ENCODE assay signal across 25 cellular contexts in genomic region chr15:78942741-78943140, GRCh38. TPM values are rescaled to one million over a fixed set of nuclear protein-coding genes. Genes with fewer than 3 reads are reported as not detected.
DNase-seq lines count a peak whose midpoint lies in the region; ATAC-seq, FAIRE-seq and TF ChIP-seq lines count a peak whose summit lies in the region.
"Had no signal": no experiment of that assay in that cellular context is flagged by ENCODE, and none has a peak within 500 bp of the region (broad histone marks: within the 10 kb centered on the region; RNA-seq: fewer than 3 reads in every experiment).

No MANE protein-coding gene starts in this region.

- 0 out of 2 replicates have a peak overlapping the region, but pooled peaks have one; percentile 87 for H3K9ac ChIP-seq in HepG2 (ENCODE audit: insufficient read depth, low read depth, low read length)
- H3K9ac ChIP-seq: KMS-11 had no signal

- H3K4me3 Mint-ChIP-seq in T-helper 17 cell = peak overlapping the region; percentile 95
- H3K4me3 Mint-ChIP-seq: activated naive CD4-positive, alpha-beta T cell treated with anti-CD3 and anti-CD28 coated beads for 36 hours had no signal

- FAIRE-seq in HepG2 (lab: Jason Lieb, UNC) = no peak
- FAIRE-seq: A204.1 had no signal

- H3K27me3 ChIP-seq in HepG2 (ENCODE audit: control insufficient read depth in 1 of 2, insufficient read depth in 2 of 2, low read length in 2 of 2) (no peaks in the 10 kb centered on the region; a peak in 2 of 5 replicates), right lobe of liver (no peaks in the 10 kb centered on the region), lung (ENCODE audit: control insufficient read depth, insufficient read depth) (no peaks in the 10 kb centered on the region), upper lobe of right lung (no peaks in the 10 kb centered on the region)
- H3K27me3 ChIP-seq: dorsolateral prefrontal cortex, heart right ventricle had no signal

- H3K4me1 Mint-ChIP-seq in T-helper 17 cell = peaks cover 38% of the 10 kb centered on the region

- intact Hi-C loops in HepG2 (cut with micrococcal nuclease; ENCODE audit: unreplicated experiment) (loop anchor here (10.0 kb wide), 1 partner anchor 52 kb away; no protein-coding TSS in a partner anchor), right lobe of liver (cut with DNase I) (no loop called here), upper lobe of right lung (cut with DNase I) (no loop called here), head of caudate nucleus (cut with DNase I) (no loop called here)

- in situ Hi-C loops in HepG2 (cut with HindIII; ENCODE audit: extremely low pct_ligation_motif_present, low pct_unique_long_range_greater_than_20kb) = no loop called here

- no peaks in the 10 kb centered on the region for H3K27me3 Mint-ChIP-seq in T-helper 17 cell

- TF ChIP-seq CTCF in HepG2 (CRISPR knock-in tag; IDR thresholded peaks at IDR 0.05) (no peak), right lobe of liver (IDR thresholded peaks at IDR 0.05) (no peak), lung (IDR thresholded peaks at IDR 0.05; ENCODE audit: control extremely low read depth, extremely low read depth) (no peak), upper lobe of right lung (IDR thresholded peaks at IDR 0.05) (no peak), GM10266 (IDR thresholded peaks at IDR 0.05; ENCODE audit: control insufficient read depth, insufficient read depth, low read depth, missing control alignments) (no peak)

- WGBS in HepG2 (ENCODE audit: low lambda C conversion rate) = 95% methylated on average over 4 of the region's 4 CpGs
- WGBS in right lobe of liver (ENCODE audit: insufficient coverage, low coverage, low lambda C conversion rate, missing lambda C conversion rate) = 98% methylated on average over 4 of the region's 4 CpGs
- 65 to 93% methylated on average over 4 of the region's 4 CpGs for WGBS in lung, 2 donors

- no peaks in the 10 kb centered on the region for H3K36me3 Mint-ChIP-seq in T-helper 17 cell (ENCODE audit: low read depth)

- H3K4me3 ChIP-seq in HepG2 (replicated peaks in 1 of 3; ENCODE audit: insufficient read depth in 1 of 3, low read depth in 2 of 3, low read length in 3 of 3) = no peak overlapping the region
- H3K4me3 ChIP-seq in right lobe of liver = no peak overlapping the region
- peak overlapping the region; percentile 40 for H3K4me3 ChIP-seq in lung
- peak overlapping the region; percentile 85 for H3K4me3 ChIP-seq in upper lobe of right lung

- TF ChIP-seq EP300 in HepG2 (IDR thresholded peaks at IDR 0.05; ENCODE audit: low read depth in 2 of 2, low read length in 2 of 2) (no peak), HepG2 (CRISPR knock-in tag; IDR thresholded peaks at IDR 0.05; ENCODE audit: borderline replicate concordance) (no peak)

- H3K9me3 ChIP-seq in HepG2 (ENCODE audit: low read length) = no peaks in the 10 kb centered on the region
- H3K9me3 ChIP-seq in right lobe of liver = no peaks in the 10 kb centered on the region
- H3K9me3 ChIP-seq in T-helper 17 cell (ENCODE audit: control insufficient read depth, low read length, poor library complexity, severe bottlenecking) = no peaks in the 10 kb centered on the region
- peaks cover 0 to 1% of the 10 kb centered on the region in 2 donors for H3K9me3 ChIP-seq in lung (ENCODE audit: control insufficient read depth in 2 of 2, insufficient read depth in 1 of 2, low read length in 1 of 2)
- H3K9me3 ChIP-seq in upper lobe of right lung = no peaks in the 10 kb centered on the region
- H3K9me3 ChIP-seq: BE2C, heart right ventricle had no signal

- H3K36me3 ChIP-seq in HepG2 (replicated peaks in 1 of 2; ENCODE audit: control insufficient read depth in 1 of 2, insufficient read depth in 2 of 2, low read length in 2 of 2) (peaks cover 0 to 7% of the 10 kb centered on the region in 2 experiments; a peak in 1 of 5 replicates), right lobe of liver (peaks cover 0 to 11% (median 0%) of the 10 kb centered on the region in 4 donors), lung (ENCODE audit: control insufficient read depth in 2 of 2, insufficient read depth in 2 of 2, low read length in 2 of 2) (no peaks in the 10 kb centered on the region), upper lobe of right lung (no peaks in the 10 kb centered on the region)
- H3K36me3 ChIP-seq: BE2C had no signal

- TF ChIP-seq RAD21 in HepG2 (CRISPR knock-in tag; IDR thresholded peaks at IDR 0.05) = no peak

- BruUV-seq in HepG2 (replicated peaks; lab: Mats Ljungman, UMichigan) = no TSS peak

- POLR2A ChIA-PET in HepG2 (lab: Yijun Ruan, JAX) = interaction anchor here (0.8 to 2.6 kb wide), 3 partner anchors 18 to 51 kb away, joined by 3 to 20 read pairs (median 15); no protein-coding TSS in a partner anchor

- DNase-seq in HepG2 (ENCODE audit: low spot score) = no peak
- DNase-seq in right lobe of liver = no peak
- DNase-seq in T-helper 17 cell = no peak
- DNase-seq in lung (ENCODE audit: low spot score) = no peak
- DNase-seq in upper lobe of right lung = no peak
- no peak for DNase-seq in NCI-H226
- DNase-seq in head of caudate nucleus = no peak
- DNase-seq in GM10266 (ENCODE audit: extremely low spot score) = no peak
- DNase-seq: activated CD4-positive, alpha-beta T cell treated with anti-CD3 and anti-CD28 coated beads for 1 hour; activated CD8-positive, alpha-beta memory T cell treated with anti-CD3 and anti-CD28 coated beads for 24 hours; activated naive CD4-positive, alpha-beta T cell treated with anti-CD3 and anti-CD28 coated beads for 36 hours; activated T-cell treated with anti-CD3 and anti-CD28 coated beads, Interleukin-2, amount 50 U/mL, for 4 hours; anterior cingulate cortex; BE2C; central memory CD4-positive, alpha-beta T cell; dorsolateral prefrontal cortex; heart right ventricle; left ventricle myocardium superior; NCI-H1694 treated with DMSO at 0.1 percent for 48 hours; NCI-H69; SHP77; stimulated activated CD4-positive, alpha-beta T cell treated with anti-CD3 and anti-CD28 coated beads, Interleukin-2, amount 100 ng/mL, for 48 hours had no signal

- H3K27ac ChIP-seq in HepG2 (ENCODE audit: extremely low read length, insufficient read depth, low read length) (peak overlapping the region; percentile 33), right lobe of liver (no peak overlapping the region), lung (ENCODE audit: low read depth in 1 of 2, low read length in 1 of 2) (peak overlapping the region in 1 of 2 donors; percentile 82), upper lobe of right lung (peak overlapping the region; percentile 90)
- H3K27ac ChIP-seq: KMS-11 had no signal

- H3K4me1 ChIP-seq in HepG2 (ENCODE audit: insufficient read depth, low read length) (peaks cover 40% of the 10 kb centered on the region), right lobe of liver (peaks cover 0 to 6% (median 0%) of the 10 kb centered on the region in 4 donors), lung (ENCODE audit: control insufficient read depth in 2 of 2, insufficient read depth in 2 of 2, low read length in 2 of 2) (peaks cover 0 to 8% of the 10 kb centered on the region in 2 donors), upper lobe of right lung (peaks cover 23% of the 10 kb centered on the region)
- H3K4me1 ChIP-seq: BE2C had no signal

- H2AFZ ChIP-seq in HepG2 (ENCODE audit: low read length) = no peak overlapping the region

- peak overlapping the region; percentile 95 for H3K27ac Mint-ChIP-seq in T-helper 17 cell
- H3K27ac Mint-ChIP-seq: activated naive CD4-positive, alpha-beta T cell treated with anti-CD3 and anti-CD28 coated beads for 36 hours had no signal

- peaks cover 27% of the 10 kb centered on the region for H3K79me2 ChIP-seq in HepG2 (ENCODE audit: insufficient read depth, low read length)

- no peaks in the 10 kb centered on the region for H4K20me1 ChIP-seq in HepG2 (ENCODE audit: insufficient read depth, low read length)

- CTCF ChIA-PET in HepG2 (lab: Yijun Ruan, JAX; ENCODE audit: low intra/inter-chr PET ratio, low total read pairs) = no interaction called here

- no peak for ATAC-seq in HepG2
- ATAC-seq in right lobe of liver = no peak
- no peak for ATAC-seq in T-helper 17 cell
- no peak for ATAC-seq in lung (ENCODE audit: insufficient read depth, low FRiP score)
- no peak for ATAC-seq in upper lobe of right lung
- ATAC-seq: activated T-cell treated with anti-CD3 and anti-CD28 coated beads, Interleukin-2, amount 50 U/mL, for 4 hours; heart right ventricle; left ventricle myocardium superior had no signal

- TF ChIP-seq POLR2A in HepG2 (IDR thresholded peaks at IDR 0.05; ENCODE audit: insufficient read depth in 1 of 2, low read depth in 2 of 2, low read length in 2 of 2) (no peak), right lobe of liver (IDR thresholded peaks at IDR 0.05) (no peak)

- H3K4me2 ChIP-seq in HepG2 (ENCODE audit: low read depth, low read length) = peak overlapping the region; percentile 96
- H3K4me2 ChIP-seq: KMS-11, smooth muscle cell had no signal

TF ChIP-seq in HepG2, 621 proteins besides CTCF, POLR2A, EP300 and RAD21 (continues in another document):
- TF ChIP-seq ZNF598 (CRISPR knock-in tag; IDR thresholded peaks at IDR 0.05; ENCODE audit: borderline replicate concordance) = no peak

RNA-seq across cellular contexts. Expression of gene CTSH, which starts 2.1 kb away (rescaled TPM):
- total RNA-seq in HepG2 (2016; rRNA removed; fragmentation: Illumina TruSeq; extraction: Trizol) (145 and 265 TPM in 2 replicates), right lobe of liver (100 to 1,000 TPM in 2 of 6 experiments, 10 to 100 TPM in 4; 32.0 to 183 (median 98.1) TPM), T-helper 17 cell (100 to 1,000 TPM; 109 to 116 TPM), lung (1,000 to 10,000 TPM in 1 of 2 donors, 100 to 1,000 TPM in 1; 962 to 1,456 TPM), upper lobe of right lung (1,018 TPM)
- 38.3 and 41.8 TPM in 2 replicates for total RNA-seq in HepG2 (2016; cell fraction: cytosol; rRNA removed; fragmentation: Illumina TruSeq; extraction: Trizol; ENCODE audit: low read depth)
- 147 and 263 TPM in 2 replicates for total RNA-seq in HepG2 (2016; cell fraction: insoluble cytoplasmic fraction; rRNA removed; fragmentation: Illumina TruSeq; extraction: Trizol)
- 76.7 and 76.8 TPM in 2 replicates for total RNA-seq in HepG2 (2016; cell fraction: membrane; rRNA removed; fragmentation: Illumina TruSeq; extraction: Trizol)
- total RNA-seq in HepG2 (2016; cell fraction: nucleus; rRNA removed; fragmentation: Illumina TruSeq; extraction: Trizol) = 192 and 212 TPM in 2 replicates
- polyA plus RNA-seq in HepG2 (2011; rRNA removed) (653 and 707 TPM in 2 replicates), lung (1,000 to 10,000 TPM in 1 of 2 donors, 100 to 1,000 TPM in 1; 821 to 1,902 TPM)
- polyA plus RNA-seq in HepG2 (2011; cell fraction: cytosol; rRNA removed) = 619 and 690 TPM in 2 replicates
- polyA plus RNA-seq in HepG2 (2011; cell fraction: nucleus; rRNA removed) = 438 and 468 TPM in 2 replicates
- polyA plus RNA-seq in HepG2 (2012) = 370 and 429 TPM in 2 replicates
- polyA plus RNA-seq in HepG2 (2016; cell fraction: cytosol; fragmentation: Illumina TruSeq; extraction: Trizol; ENCODE audit: low read depth) = 85.5 and 99.3 TPM in 2 replicates
- polyA plus RNA-seq in HepG2 (2016; cell fraction: insoluble cytoplasmic fraction; fragmentation: Illumina TruSeq; extraction: Trizol; ENCODE audit: low read depth) = 143 and 146 TPM in 2 replicates
- polyA plus RNA-seq in HepG2 (2016; cell fraction: membrane; fragmentation: Illumina TruSeq; extraction: Trizol; ENCODE audit: low read depth) = 90.8 and 95.9 TPM in 2 replicates
- polyA plus RNA-seq in HepG2 (2016; cell fraction: nucleus; fragmentation: Illumina TruSeq; extraction: Trizol; ENCODE audit: insufficient read depth, low read depth) = 337 and 346 TPM in 2 replicates
- polyA minus RNA-seq in HepG2 (2011; rRNA and poly(A)+ RNA removed; ENCODE audit: low replicate concordance) = 0.44 and 261 TPM in 2 replicates
- 172 and 190 TPM in 2 replicates for polyA minus RNA-seq in HepG2 (2011; cell fraction: cytosol; rRNA and poly(A)+ RNA removed)
- 126 and 165 TPM in 2 replicates for polyA minus RNA-seq in HepG2 (2011; cell fraction: nucleus; rRNA and poly(A)+ RNA removed)

Comparison
In these comparisons a context has a peak if more than half of its experiments do, and no peak if none do; other contexts are left out.
1. H3K27ac ChIP-seq: peak in HepG2 (single experiment) and upper lobe of right lung (single experiment); none in right lobe of liver (0 of 3).
2. H3K4me3 ChIP-seq: peak in lung (single experiment) and upper lobe of right lung (single experiment); none in HepG2 (0 of 3) and right lobe of liver (0 of 3).